11 cellular contexts compared by ENCODE assay signal in the genomic region with DNA sequence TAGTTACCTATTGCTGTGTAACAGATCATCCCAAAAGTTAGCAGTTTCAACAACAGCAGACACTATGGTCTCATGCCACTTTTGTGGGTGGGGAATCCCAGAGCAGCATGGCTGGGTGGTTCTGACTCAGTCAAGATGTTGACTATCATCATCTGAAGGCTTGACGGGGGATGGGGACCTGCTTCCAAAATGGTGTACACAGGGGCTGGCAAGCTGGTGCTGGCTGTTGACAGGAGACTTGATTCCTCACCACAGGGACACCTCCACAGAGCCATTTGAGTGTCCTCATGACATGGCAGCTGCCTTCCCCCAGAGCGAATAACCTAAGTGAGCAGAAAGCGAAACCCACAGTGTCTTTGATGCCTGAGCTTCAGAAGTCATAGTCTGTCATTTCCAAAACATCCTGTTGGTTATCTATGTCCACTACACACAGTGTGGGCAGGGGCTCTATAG. TPM values are rescaled to one million over a fixed set of nuclear protein-coding genes. Genes with fewer than 3 reads are reported as not detected.
DNase-seq lines count a peak whose midpoint lies in the region; ATAC-seq and TF ChIP-seq lines count a peak whose summit lies in the region.
"Had no signal": no experiment of that assay in that cellular context is flagged by ENCODE, and none has a peak within 500 bp of the region (broad histone marks: within the 10 kb centered on the region; RNA-seq: fewer than 3 reads in every experiment).

No MANE protein-coding gene starts in this region.

- no peak overlapping the region for H3K14ac ChIP-seq in neuronal stem cell (ENCODE audit: low read length)

- H3K9me3 ChIP-seq in neuronal stem cell (replicated peaks in 1 of 2; ENCODE audit: control insufficient read depth in 2 of 2, insufficient read depth in 1 of 2, low read depth in 1 of 2, low read length in 2 of 2) (peaks cover 0 to 10% of the 10 kb centered on the region in 2 donors), tibial nerve (no peaks in the 10 kb centered on the region)
- H3K9me3 ChIP-seq: BE2C had no signal

- H2BK5ac ChIP-seq in neuronal stem cell (ENCODE audit: low read length): no peak overlapping the region

- H2AK5ac ChIP-seq in neuronal stem cell (ENCODE audit: low read depth, low read length): no peak overlapping the region

- no peak overlapping the region for H3K4me3 ChIP-seq in neuronal stem cell (ENCODE audit: low read length in 2 of 2)
- H3K4me3 ChIP-seq in tibial nerve: no peak overlapping the region

- no peak overlapping the region for H2BK12ac ChIP-seq in neuronal stem cell (ENCODE audit: low read length)

- H2BK120ac ChIP-seq in neuronal stem cell (ENCODE audit: low read depth, low read length): no peak overlapping the region

- H3K4me3 Mint-ChIP-seq in natural killer cell treated with Interleukin-12 subunit alpha and Interleukin-12 subunit beta and Interleukin-15 and Interleukin-18, amount 100 ng/mL, for 72 hours: peak overlapping the region; percentile 84

- H3K27ac ChIP-seq in neuronal stem cell (replicated peaks; ENCODE audit: low read length): no peak overlapping the region
- no peak overlapping the region for H3K27ac ChIP-seq in tibial nerve

- WGBS in neuronal stem cell (ENCODE audit: extremely low coverage in 2 of 2, insufficient read length in 2 of 2, insufficient replicate concordance in 1 of 2), 2 donors: no CpG with 5 or more reads among the region's 3 CpGs
- 93 to 94% methylated on average over 3 of the region's 3 CpGs for WGBS in tibial nerve, 2 donors

- no peak for TF ChIP-seq POLR2A in tibial nerve (IDR thresholded peaks at IDR 0.05)

- no peak overlapping the region for H3K4me2 ChIP-seq in neuronal stem cell (ENCODE audit: insufficient read depth, low read length, poor library complexity, severe bottlenecking)

- peaks cover 49 to 53% of the 10 kb centered on the region in 2 donors for H3K4me1 Mint-ChIP-seq in natural killer cell treated with Interleukin-12 subunit alpha and Interleukin-12 subunit beta and Interleukin-15 and Interleukin-18, amount 100 ng/mL, for 72 hours (ENCODE audit: low read depth in 2 of 2)

- no peak overlapping the region for H3K4ac ChIP-seq in neuronal stem cell (ENCODE audit: low read length)

- peaks cover 35% of the 10 kb centered on the region for H3K9me3 Mint-ChIP-seq in natural killer cell treated with Interleukin-12 subunit alpha and Interleukin-12 subunit beta and Interleukin-15 and Interleukin-18, amount 100 ng/mL, for 72 hours

- H3K27ac Mint-ChIP-seq in natural killer cell treated with Interleukin-12 subunit alpha and Interleukin-12 subunit beta and Interleukin-15 and Interleukin-18, amount 100 ng/mL, for 72 hours: peak overlapping the region; percentile 63 to 80

- H3K79me1 ChIP-seq in neuronal stem cell (ENCODE audit: low read depth, low read length): no peaks in the 10 kb centered on the region

- H4K8ac ChIP-seq in neuronal stem cell (ENCODE audit: low read depth, low read length): no peak overlapping the region

- H3K36me3 ChIP-seq in neuronal stem cell (replicated peaks in 1 of 2; ENCODE audit: control insufficient read depth in 2 of 2, insufficient read depth in 2 of 2, low read length in 2 of 2) (no peaks in the 10 kb centered on the region), tibial nerve (no peaks in the 10 kb centered on the region)
- H3K36me3 ChIP-seq: BE2C had no signal

- H2AFZ ChIP-seq in neuronal stem cell (ENCODE audit: low read length): no peak overlapping the region

- no peak for TF ChIP-seq CTCF in tibial nerve (IDR thresholded peaks at IDR 0.05)

- H3K27me3 ChIP-seq in neuronal stem cell (ENCODE audit: control insufficient read depth in 3 of 3, insufficient read depth in 3 of 3, low read depth in 1 of 3, low read length in 3 of 3): peaks cover 0 to 54% (median 2%) of the 10 kb centered on the region in 3 experiments
- H3K27me3 ChIP-seq in tibial nerve: peaks cover 0 to 5% of the 10 kb centered on the region in 2 donors
- H3K27me3 ChIP-seq: BE2C had no signal

- H2BK15ac ChIP-seq in neuronal stem cell (ENCODE audit: low read length): no peak overlapping the region

- ATAC-seq in GM21360 (IDR thresholded peaks at IDR 0.05; ENCODE audit: unreplicated experiment) (peak; percentile 49), HG03378 (IDR thresholded peaks at IDR 0.05; ENCODE audit: unreplicated experiment) (no peak)
- ATAC-seq in natural killer cell treated with Interleukin-12 subunit alpha and Interleukin-12 subunit beta and Interleukin-15 and Interleukin-18, amount 100 ng/mL, for 72 hours: peak; percentile 81 to 89

- no peak overlapping the region for H3K18ac ChIP-seq in neuronal stem cell (ENCODE audit: low read length)

- peaks cover 17 to 19% of the 10 kb centered on the region in 2 donors for H3K27me3 Mint-ChIP-seq in natural killer cell treated with Interleukin-12 subunit alpha and Interleukin-12 subunit beta and Interleukin-15 and Interleukin-18, amount 100 ng/mL, for 72 hours

- peaks cover 21% of the 10 kb centered on the region for H3K36me3 Mint-ChIP-seq in natural killer cell treated with Interleukin-12 subunit alpha and Interleukin-12 subunit beta and Interleukin-15 and Interleukin-18, amount 100 ng/mL, for 72 hours

- no peak overlapping the region for H3K9ac ChIP-seq in neuronal stem cell (ENCODE audit: low read depth, low read length, poor library complexity)

- DNase-seq in CD1c-positive myeloid dendritic cell (ENCODE audit: extremely low spot score) (peak; percentile 2), NCI-H2227 (lab: John Stamatoyannopoulos, UW; ENCODE audit: unreplicated experiment) (no peak), neuronal stem cell (ENCODE audit: low spot score) (no peak), tibial nerve (ENCODE audit: low spot score in 2 of 2) (no peak)
- DNase-seq in activated CD4-positive, alpha-beta T cell treated with anti-CD3 and anti-CD28 coated beads, Interleukin-2, amount 50 U/mL, for 24 hours (ENCODE audit: low read depth in 1 of 2, low spot score in 1 of 2): peak; percentile 14 to 40
- peak; percentile 77 for DNase-seq in natural killer cell treated with Interleukin-12 subunit alpha and Interleukin-12 subunit beta and Interleukin-15 and Interleukin-18, amount 100 ng/mL, for 72 hours (ENCODE audit: low spot score)
- DNase-seq: BE2C, NCI-H526 had no signal

- TF ChIP-seq EP300 in tibial nerve (IDR thresholded peaks at IDR 0.05): no peak

- H3K23ac ChIP-seq in neuronal stem cell (ENCODE audit: low read depth, low read length, poor library complexity): no peak overlapping the region

- no peaks in the 10 kb centered on the region for H3K4me1 ChIP-seq in neuronal stem cell (ENCODE audit: control insufficient read depth in 2 of 2, insufficient read depth in 1 of 2, low read depth in 1 of 2, low read length in 2 of 2)
- no peaks in the 10 kb centered on the region for H3K4me1 ChIP-seq in tibial nerve
- H3K4me1 ChIP-seq: BE2C had no signal

- no peak overlapping the region for H4K91ac ChIP-seq in neuronal stem cell (ENCODE audit: low read depth, low read length, poor library complexity)

RNA-seq across cellular contexts. Expression of a gene that starts 19.1 kb away (rescaled TPM):
- not detected for total RNA-seq in natural killer cell treated with Interleukin-12 subunit alpha and Interleukin-12 subunit beta and Interleukin-15 and Interleukin-18, amount 100 ng/mL, for 72 hours
- polyA plus RNA-seq in neuronal stem cell (2013, experiment 1 of 2): not detected
- polyA plus RNA-seq in neuronal stem cell (2013, experiment 2 of 2): not detected
- total RNA-seq in tibial nerve: not detected
- total RNA-seq: mesenteric fat pad had no signal

RNA-seq across cellular contexts. Expression of a gene that starts 45.4 kb away (rescaled TPM):
- total RNA-seq in natural killer cell treated with Interleukin-12 subunit alpha and Interleukin-12 subunit beta and Interleukin-15 and Interleukin-18, amount 100 ng/mL, for 72 hours: 10 to 100 TPM in 1 of 2 donors, 1 to 10 TPM in 1; 1.6 to 72.7 TPM
- polyA plus RNA-seq in neuronal stem cell (2013, experiment 1 of 2): 0.03 TPM
- 0.04 TPM for polyA plus RNA-seq in neuronal stem cell (2013, experiment 2 of 2)
- 10 to 100 TPM in 3 of 4 donors, 1 to 10 TPM in 1; 8.1 to 24.7 (median 15.9) TPM for total RNA-seq in tibial nerve

Comparison
In these comparisons a context has a peak if more than half of its experiments do, and no peak if none do; other contexts are left out.
1. DNase-seq: peak in CD1c-positive myeloid dendritic cell (single experiment), activated CD4-positive, alpha-beta T cell treated with anti-CD3 and anti-CD28 coated beads, Interleukin-2, amount 50 U/mL, for 24 hours (2 of 2) and natural killer cell treated with Interleukin-12 subunit alpha and Interleukin-12 subunit beta and Interleukin-15 and Interleukin-18, amount 100 ng/mL, for 72 hours (single experiment); none in NCI-H2227 (single experiment), neuronal stem cell (single experiment) and tibial nerve (0 of 2).